ENCODE assay signal across 1 cellular context in the genomic region with DNA sequence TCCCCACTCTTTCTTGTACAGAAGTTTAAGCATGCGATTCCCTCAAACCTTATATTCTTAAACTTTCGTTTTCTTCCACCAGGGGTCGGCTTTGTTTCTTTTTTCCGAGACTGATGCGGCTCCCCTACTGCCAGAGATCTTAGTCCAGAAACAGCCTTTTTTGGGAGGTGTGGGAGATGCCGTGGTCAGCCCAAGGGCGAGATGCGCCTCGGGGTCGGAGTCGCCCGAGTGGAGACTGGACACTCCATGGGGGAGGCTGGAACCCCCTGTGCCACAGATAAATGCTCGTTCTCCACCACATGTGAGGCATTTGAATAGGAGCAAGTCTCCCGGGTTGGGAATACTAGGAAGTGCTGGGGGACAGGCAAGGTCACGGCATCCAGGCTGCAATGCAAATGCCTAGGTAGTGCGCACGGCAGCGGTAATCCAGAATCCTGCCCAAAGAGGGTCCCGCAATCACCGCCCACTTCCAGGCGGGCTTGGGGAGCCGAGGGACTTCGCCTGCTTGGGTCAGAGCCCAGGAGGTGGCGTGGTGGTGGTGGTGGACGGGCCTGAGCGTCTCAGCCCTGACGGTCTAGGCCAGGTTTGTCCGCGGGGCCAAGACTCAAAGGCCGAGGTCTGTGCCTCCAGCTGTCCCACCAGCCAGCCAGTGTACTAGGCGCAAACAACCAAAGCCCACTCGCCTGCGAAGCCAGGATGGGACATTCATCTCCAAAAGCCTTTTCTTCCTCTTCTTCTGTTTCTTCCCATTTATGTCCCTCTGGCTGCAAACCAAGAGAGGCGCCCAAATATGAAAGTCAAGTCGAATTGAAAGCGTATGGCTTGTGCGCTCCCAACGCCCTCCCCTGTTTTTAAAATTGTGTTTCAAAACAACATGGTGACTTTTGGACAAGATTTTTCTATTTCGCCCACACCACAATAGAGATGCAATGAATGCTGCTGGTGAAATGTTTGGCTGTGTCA.
TF ChIP-seq lines count a peak whose summit lies in the region.

No MANE protein-coding gene starts in this region.

TF ChIP-seq in HEK293, 187 proteins besides CTCF, POLR2A, EP300 and RAD21 (continued from another document and continues in another):
- TF ChIP-seq, protein P1, sequence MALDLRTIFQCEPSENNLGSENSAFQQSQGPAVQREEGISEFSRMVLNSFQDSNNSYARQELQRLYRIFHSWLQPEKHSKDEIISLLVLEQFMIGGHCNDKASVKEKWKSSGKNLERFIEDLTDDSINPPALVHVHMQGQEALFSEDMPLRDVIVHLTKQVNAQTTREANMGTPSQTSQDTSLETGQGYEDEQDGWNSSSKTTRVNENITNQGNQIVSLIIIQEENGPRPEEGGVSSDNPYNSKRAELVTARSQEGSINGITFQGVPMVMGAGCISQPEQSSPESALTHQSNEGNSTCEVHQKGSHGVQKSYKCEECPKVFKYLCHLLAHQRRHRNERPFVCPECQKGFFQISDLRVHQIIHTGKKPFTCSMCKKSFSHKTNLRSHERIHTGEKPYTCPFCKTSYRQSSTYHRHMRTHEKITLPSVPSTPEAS (tag by site-specific recombination; IDR thresholded peaks at IDR 0.05) = no peak
- no peak for TF ChIP-seq SCRT2 (tag by site-specific recombination; IDR thresholded peaks at IDR 0.05)
- TF ChIP-seq, protein P2, sequence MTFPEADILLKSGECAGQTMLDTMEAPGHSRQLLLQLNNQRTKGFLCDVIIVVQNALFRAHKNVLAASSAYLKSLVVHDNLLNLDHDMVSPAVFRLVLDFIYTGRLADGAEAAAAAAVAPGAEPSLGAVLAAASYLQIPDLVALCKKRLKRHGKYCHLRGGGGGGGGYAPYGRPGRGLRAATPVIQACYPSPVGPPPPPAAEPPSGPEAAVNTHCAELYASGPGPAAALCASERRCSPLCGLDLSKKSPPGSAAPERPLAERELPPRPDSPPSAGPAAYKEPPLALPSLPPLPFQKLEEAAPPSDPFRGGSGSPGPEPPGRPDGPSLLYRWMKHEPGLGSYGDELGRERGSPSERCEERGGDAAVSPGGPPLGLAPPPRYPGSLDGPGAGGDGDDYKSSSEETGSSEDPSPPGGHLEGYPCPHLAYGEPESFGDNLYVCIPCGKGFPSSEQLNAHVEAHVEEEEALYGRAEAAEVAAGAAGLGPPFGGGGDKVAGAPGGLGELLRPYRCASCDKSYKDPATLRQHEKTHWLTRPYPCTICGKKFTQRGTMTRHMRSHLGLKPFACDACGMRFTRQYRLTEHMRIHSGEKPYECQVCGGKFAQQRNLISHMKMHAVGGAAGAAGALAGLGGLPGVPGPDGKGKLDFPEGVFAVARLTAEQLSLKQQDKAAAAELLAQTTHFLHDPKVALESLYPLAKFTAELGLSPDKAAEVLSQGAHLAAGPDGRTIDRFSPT (tag by site-specific recombination; IDR thresholded peaks at IDR 0.05) = no peak
- TF ChIP-seq, protein P3, sequence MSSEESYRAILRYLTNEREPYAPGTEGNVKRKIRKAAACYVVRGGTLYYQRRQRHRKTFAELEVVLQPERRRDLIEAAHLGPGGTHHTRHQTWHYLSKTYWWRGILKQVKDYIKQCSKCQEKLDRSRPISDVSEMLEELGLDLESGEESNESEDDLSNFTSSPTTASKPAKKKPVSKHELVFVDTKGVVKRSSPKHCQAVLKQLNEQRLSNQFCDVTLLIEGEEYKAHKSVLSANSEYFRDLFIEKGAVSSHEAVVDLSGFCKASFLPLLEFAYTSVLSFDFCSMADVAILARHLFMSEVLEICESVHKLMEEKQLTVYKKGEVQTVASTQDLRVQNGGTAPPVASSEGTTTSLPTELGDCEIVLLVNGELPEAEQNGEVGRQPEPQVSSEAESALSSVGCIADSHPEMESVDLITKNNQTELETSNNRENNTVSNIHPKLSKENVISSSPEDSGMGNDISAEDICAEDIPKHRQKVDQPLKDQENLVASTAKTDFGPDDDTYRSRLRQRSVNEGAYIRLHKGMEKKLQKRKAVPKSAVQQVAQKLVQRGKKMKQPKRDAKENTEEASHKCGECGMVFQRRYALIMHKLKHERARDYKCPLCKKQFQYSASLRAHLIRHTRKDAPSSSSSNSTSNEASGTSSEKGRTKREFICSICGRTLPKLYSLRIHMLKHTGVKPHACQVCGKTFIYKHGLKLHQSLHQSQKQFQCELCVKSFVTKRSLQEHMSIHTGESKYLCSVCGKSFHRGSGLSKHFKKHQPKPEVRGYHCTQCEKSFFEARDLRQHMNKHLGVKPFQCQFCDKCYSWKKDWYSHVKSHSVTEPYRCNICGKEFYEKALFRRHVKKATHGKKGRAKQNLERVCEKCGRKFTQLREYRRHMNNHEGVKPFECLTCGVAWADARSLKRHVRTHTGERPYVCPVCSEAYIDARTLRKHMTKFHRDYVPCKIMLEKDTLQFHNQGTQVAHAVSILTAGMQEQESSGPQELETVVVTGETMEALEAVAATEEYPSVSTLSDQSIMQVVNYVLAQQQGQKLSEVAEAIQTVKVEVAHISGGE (tag by site-specific recombination; conservative IDR thresholded peaks at IDR 0.05; ENCODE audit: low read depth) = no peak
- TF ChIP-seq BCL11A (tag by site-specific recombination; IDR thresholded peaks at IDR 0.05; ENCODE audit: low read depth) = no peak
- TF ChIP-seq ZNF335 (tag by site-specific recombination; conservative IDR thresholded peaks at IDR 0.05) = peak; percentile 69
- TF ChIP-seq ZBTB8A (tag by site-specific recombination; IDR thresholded peaks at IDR 0.05) = 0 out of 2 replicates have a peak, but pooled peaks have one; percentile 18
- TF ChIP-seq, protein P4, sequence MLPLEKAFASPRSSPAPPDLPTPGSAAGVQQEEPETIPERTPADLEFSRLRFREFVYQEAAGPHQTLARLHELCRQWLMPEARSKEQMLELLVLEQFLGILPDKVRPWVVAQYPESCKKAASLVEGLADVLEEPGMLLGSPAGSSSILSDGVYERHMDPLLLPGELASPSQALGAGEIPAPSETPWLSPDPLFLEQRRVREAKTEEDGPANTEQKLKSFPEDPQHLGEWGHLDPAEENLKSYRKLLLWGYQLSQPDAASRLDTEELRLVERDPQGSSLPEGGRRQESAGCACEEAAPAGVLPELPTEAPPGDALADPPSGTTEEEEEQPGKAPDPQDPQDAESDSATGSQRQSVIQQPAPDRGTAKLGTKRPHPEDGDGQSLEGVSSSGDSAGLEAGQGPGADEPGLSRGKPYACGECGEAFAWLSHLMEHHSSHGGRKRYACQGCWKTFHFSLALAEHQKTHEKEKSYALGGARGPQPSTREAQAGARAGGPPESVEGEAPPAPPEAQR (tag by site-specific recombination; IDR thresholded peaks at IDR 0.05) = no peak
- TF ChIP-seq, protein P5, sequence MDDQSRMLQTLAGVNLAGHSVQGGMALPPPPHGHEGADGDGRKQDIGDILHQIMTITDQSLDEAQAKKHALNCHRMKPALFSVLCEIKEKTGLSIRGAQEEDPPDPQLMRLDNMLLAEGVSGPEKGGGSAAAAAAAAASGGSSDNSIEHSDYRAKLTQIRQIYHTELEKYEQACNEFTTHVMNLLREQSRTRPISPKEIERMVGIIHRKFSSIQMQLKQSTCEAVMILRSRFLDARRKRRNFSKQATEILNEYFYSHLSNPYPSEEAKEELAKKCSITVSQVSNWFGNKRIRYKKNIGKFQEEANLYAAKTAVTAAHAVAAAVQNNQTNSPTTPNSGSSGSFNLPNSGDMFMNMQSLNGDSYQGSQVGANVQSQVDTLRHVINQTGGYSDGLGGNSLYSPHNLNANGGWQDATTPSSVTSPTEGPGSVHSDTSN (CRISPR knock-in tag; IDR thresholded peaks at IDR 0.05) = 0 out of 2 replicates have a peak, but pooled peaks have one; percentile 26
- TF ChIP-seq, protein P6, sequence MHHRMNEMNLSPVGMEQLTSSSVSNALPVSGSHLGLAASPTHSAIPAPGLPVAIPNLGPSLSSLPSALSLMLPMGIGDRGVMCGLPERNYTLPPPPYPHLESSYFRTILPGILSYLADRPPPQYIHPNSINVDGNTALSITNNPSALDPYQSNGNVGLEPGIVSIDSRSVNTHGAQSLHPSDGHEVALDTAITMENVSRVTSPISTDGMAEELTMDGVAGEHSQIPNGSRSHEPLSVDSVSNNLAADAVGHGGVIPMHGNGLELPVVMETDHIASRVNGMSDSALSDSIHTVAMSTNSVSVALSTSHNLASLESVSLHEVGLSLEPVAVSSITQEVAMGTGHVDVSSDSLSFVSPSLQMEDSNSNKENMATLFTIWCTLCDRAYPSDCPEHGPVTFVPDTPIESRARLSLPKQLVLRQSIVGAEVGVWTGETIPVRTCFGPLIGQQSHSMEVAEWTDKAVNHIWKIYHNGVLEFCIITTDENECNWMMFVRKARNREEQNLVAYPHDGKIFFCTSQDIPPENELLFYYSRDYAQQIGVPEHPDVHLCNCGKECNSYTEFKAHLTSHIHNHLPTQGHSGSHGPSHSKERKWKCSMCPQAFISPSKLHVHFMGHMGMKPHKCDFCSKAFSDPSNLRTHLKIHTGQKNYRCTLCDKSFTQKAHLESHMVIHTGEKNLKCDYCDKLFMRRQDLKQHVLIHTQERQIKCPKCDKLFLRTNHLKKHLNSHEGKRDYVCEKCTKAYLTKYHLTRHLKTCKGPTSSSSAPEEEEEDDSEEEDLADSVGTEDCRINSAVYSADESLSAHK (tag by site-specific recombination; IDR thresholded peaks at IDR 0.05) = peak; percentile 86
- TF ChIP-seq ZNF138 (tag by site-specific recombination; IDR thresholded peaks at IDR 0.05; ENCODE audit: borderline replicate concordance) = no peak
- no peak for TF ChIP-seq WT1 (tag by site-specific recombination; IDR thresholded peaks at IDR 0.05)
- TF ChIP-seq ZNF214 (tag by site-specific recombination; IDR thresholded peaks at IDR 0.05; ENCODE audit: borderline replicate concordance) = no peak
- peak; percentile 60; the same call in 1 of the 2 replicates for TF ChIP-seq ZNF660 (tag by site-specific recombination; IDR thresholded peaks at IDR 0.05)
- TF ChIP-seq ZNF354C (tag by site-specific recombination; IDR thresholded peaks at IDR 0.05; ENCODE audit: borderline replicate concordance, low read depth) = no peak
- TF ChIP-seq ZNF654 (tag by site-specific recombination; IDR thresholded peaks at IDR 0.05; ENCODE audit: low read depth) = peak; percentile 87
- no peak for TF ChIP-seq ZNF16 (tag by site-specific recombination; IDR thresholded peaks at IDR 0.05; ENCODE audit: low read depth)
- no peak for TF ChIP-seq ZNF302 (tag by site-specific recombination; IDR thresholded peaks at IDR 0.05; ENCODE audit: low read depth)
- TF ChIP-seq, protein P7, sequence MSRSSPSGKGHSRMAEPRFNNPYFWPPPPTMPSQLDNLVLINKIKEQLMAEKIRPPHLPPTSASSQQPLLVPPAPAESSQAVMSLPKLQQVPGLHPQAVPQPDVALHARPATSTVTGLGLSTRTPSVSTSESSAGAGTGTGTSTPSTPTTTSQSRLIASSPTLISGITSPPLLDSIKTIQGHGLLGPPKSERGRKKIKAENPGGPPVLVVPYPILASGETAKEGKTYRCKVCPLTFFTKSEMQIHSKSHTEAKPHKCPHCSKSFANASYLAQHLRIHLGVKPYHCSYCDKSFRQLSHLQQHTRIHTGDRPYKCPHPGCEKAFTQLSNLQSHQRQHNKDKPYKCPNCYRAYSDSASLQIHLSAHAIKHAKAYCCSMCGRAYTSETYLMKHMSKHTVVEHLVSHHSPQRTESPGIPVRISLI (tag by site-specific recombination; IDR thresholded peaks at IDR 0.05) = no peak
- TF ChIP-seq ZNF561 (tag by site-specific recombination; IDR thresholded peaks at IDR 0.05; ENCODE audit: borderline replicate concordance) = no peak
- TF ChIP-seq, protein P8, sequence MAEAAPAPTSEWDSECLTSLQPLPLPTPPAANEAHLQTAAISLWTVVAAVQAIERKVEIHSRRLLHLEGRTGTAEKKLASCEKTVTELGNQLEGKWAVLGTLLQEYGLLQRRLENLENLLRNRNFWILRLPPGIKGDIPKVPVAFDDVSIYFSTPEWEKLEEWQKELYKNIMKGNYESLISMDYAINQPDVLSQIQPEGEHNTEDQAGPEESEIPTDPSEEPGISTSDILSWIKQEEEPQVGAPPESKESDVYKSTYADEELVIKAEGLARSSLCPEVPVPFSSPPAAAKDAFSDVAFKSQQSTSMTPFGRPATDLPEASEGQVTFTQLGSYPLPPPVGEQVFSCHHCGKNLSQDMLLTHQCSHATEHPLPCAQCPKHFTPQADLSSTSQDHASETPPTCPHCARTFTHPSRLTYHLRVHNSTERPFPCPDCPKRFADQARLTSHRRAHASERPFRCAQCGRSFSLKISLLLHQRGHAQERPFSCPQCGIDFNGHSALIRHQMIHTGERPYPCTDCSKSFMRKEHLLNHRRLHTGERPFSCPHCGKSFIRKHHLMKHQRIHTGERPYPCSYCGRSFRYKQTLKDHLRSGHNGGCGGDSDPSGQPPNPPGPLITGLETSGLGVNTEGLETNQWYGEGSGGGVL (tag by site-specific recombination; IDR thresholded peaks at IDR 0.05) = no peak
- TF ChIP-seq ZNF211 (tag by site-specific recombination; IDR thresholded peaks at IDR 0.05; ENCODE audit: low read depth) = no peak
- no peak for TF ChIP-seq IKZF3 (tag by site-specific recombination; IDR thresholded peaks at IDR 0.05)
- TF ChIP-seq SALL2 (tag by site-specific recombination; IDR thresholded peaks at IDR 0.05; ENCODE audit: borderline replicate concordance) = no peak
- TF ChIP-seq, protein P9, sequence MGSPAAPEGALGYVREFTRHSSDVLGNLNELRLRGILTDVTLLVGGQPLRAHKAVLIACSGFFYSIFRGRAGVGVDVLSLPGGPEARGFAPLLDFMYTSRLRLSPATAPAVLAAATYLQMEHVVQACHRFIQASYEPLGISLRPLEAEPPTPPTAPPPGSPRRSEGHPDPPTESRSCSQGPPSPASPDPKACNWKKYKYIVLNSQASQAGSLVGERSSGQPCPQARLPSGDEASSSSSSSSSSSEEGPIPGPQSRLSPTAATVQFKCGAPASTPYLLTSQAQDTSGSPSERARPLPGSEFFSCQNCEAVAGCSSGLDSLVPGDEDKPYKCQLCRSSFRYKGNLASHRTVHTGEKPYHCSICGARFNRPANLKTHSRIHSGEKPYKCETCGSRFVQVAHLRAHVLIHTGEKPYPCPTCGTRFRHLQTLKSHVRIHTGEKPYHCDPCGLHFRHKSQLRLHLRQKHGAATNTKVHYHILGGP (tag by site-specific recombination; IDR thresholded peaks at IDR 0.05) = no peak
- peak; percentile 10; the same call in 1 of the 2 replicates for TF ChIP-seq GLIS1 (tag by site-specific recombination; IDR thresholded peaks at IDR 0.05)
- TF ChIP-seq ZNF2 (tag by site-specific recombination; IDR thresholded peaks at IDR 0.05) = 0 out of 2 replicates have a peak, but pooled peaks have one; percentile 34
- no peak for TF ChIP-seq ZNF747 (tag by site-specific recombination; IDR thresholded peaks at IDR 0.05)
- no peak for TF ChIP-seq ZNF571 (tag by site-specific recombination; IDR thresholded peaks at IDR 0.05)
- no peak for TF ChIP-seq MYNN (tag by site-specific recombination; IDR thresholded peaks at IDR 0.05; ENCODE audit: borderline replicate concordance)
- no peak for TF ChIP-seq ZFP69B (tag by site-specific recombination; IDR thresholded peaks at IDR 0.05)
- no peak for TF ChIP-seq MEIS1 (CRISPR knock-in tag; IDR thresholded peaks at IDR 0.05; ENCODE audit: borderline replicate concordance)
- TF ChIP-seq, protein P10, sequence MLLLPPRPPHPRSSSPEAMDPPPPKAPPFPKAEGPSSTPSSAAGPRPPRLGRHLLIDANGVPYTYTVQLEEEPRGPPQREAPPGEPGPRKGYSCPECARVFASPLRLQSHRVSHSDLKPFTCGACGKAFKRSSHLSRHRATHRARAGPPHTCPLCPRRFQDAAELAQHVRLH (tag by site-specific recombination; IDR thresholded peaks at IDR 0.05) = no peak
- TF ChIP-seq ZBTB17 (tag by site-specific recombination; IDR thresholded peaks at IDR 0.05) = peak; percentile 40
- TF ChIP-seq ZNF521 (tag by site-specific recombination; IDR thresholded peaks at IDR 0.05) = no peak
